In the genomic region with DNA sequence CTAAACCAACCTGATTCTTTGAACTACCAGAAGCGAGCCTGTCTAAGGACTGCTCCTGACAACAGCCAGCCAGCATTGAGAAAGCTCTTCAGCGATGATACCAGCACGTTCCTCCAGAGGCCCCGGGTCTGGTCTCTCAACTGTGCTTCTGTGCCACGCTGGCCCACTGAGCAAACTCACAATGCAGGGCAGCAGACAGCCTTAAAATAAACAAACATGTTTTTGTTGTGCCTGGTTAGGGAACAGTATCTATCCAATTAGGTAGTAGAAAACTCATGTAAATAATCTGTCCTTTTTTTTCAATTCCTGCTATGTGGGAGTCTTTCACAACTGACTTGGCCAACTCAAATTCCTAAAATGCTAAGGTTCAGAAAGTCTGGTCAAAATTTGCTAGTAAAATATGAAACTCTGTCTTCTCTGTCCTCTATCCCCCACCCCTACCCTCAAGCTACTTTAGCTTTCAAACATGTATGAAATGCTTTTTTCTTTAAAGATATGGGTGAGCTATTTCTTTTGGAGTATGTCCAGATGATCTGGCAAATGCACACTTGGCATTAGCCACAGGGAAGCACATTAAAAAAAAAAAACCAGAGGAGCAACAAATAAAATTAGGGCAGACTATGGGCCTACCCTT, we compare ENCODE assay signal across 12 cellular contexts. TPM values are rescaled to one million over a fixed set of nuclear protein-coding genes. Genes with fewer than 3 reads are reported as not detected.
DNase-seq lines count a peak whose midpoint lies in the region; ATAC-seq and TF ChIP-seq lines count a peak whose summit lies in the region.
"Had no signal": no experiment of that assay in that cellular context is flagged by ENCODE, and none has a peak within 500 bp of the region (broad histone marks: within the 10 kb centered on the region; RNA-seq: fewer than 3 reads in every experiment).

No MANE protein-coding gene starts in this region.

- TF ChIP-seq CTCF in AG10803 (conservative IDR thresholded peaks at IDR 0.05; ENCODE audit: low read length): peak; percentile 15; the same call in 1 of the 2 replicates
- no peak for TF ChIP-seq CTCF in RWPE1 (conservative IDR thresholded peaks at IDR 0.05; ENCODE audit: low read depth)
- no peak for TF ChIP-seq CTCF in fibroblast of the aortic adventitia (IDR thresholded peaks at IDR 0.05; ENCODE audit: insufficient read depth, low read length)
- TF ChIP-seq CTCF in osteocyte (IDR thresholded peaks at IDR 0.05): no peak

- ATAC-seq in HG03565 (IDR thresholded peaks at IDR 0.05; ENCODE audit: unreplicated experiment): no peak

- peak overlapping the region; percentile 7; the same call in 1 of the 2 replicates for H3K4me3 ChIP-seq in AG10803 (ENCODE audit: low read length)
- H3K4me3 ChIP-seq in fibroblast of the aortic adventitia (ENCODE audit: low read depth, low read length): no peak overlapping the region

- POLR2A ChIA-PET in RWPE1 (lab: Yijun Ruan, JAX; ENCODE audit: low non-redundant PET): no interaction called here

- CTCF ChIA-PET in RWPE1 (lab: Yijun Ruan, JAX): interaction anchor here (0.6 kb wide), 1 partner anchor 1337 kb away, joined by 5 read pairs; no protein-coding TSS in a partner anchor

- H3K27ac Mint-ChIP-seq in osteocyte (ENCODE audit: unreplicated experiment): peak overlapping the region; percentile 83
- no peak overlapping the region for H3K27ac Mint-ChIP-seq in activated T-cell treated with anti-CD3 and anti-CD28 coated beads, Interleukin-2, amount 50 U/mL, for 24 hours

- DNase-seq in AG10803 (ENCODE audit: low read depth): peak; percentile 89
- DNase-seq in RWPE1 (ENCODE audit: low spot score): no peak
- peak; percentile 86 for DNase-seq in fibroblast of the aortic adventitia (ENCODE audit: low read depth)
- no peak for DNase-seq in osteocyte (ENCODE audit: extremely low spot score, unreplicated experiment)
- DNase-seq in activated T-cell treated with anti-CD3 and anti-CD28 coated beads, Interleukin-2, amount 50 U/mL, for 24 hours: no peak
- DNase-seq in NCI-H2107 (lab: John Stamatoyannopoulos, UW): no peak
- DNase-seq in SW480 (ENCODE audit: low spot score): no peak
- DNase-seq: activated effector memory CD4-positive, alpha-beta T cell treated with Interleukin-2 at 50 U/mL for 16 hours; NCI-H1105 treated with DMSO at 0.1 percent for 48 hours; OCI-M1; WERI-Rb-1 had no signal

- peaks cover 4% of the 10 kb centered on the region for H3K9me3 Mint-ChIP-seq in osteocyte (ENCODE audit: unreplicated experiment)
- H3K9me3 Mint-ChIP-seq in activated T-cell treated with anti-CD3 and anti-CD28 coated beads, Interleukin-2, amount 50 U/mL, for 24 hours: no peaks in the 10 kb centered on the region

- peak overlapping the region; percentile 62 for H3K27ac ChIP-seq in RWPE1
- H3K27ac ChIP-seq: WERI-Rb-1 had no signal

- H3K4me1 Mint-ChIP-seq in osteocyte (ENCODE audit: unreplicated experiment): peaks cover 34% of the 10 kb centered on the region
- peaks cover 19% of the 10 kb centered on the region for H3K4me1 Mint-ChIP-seq in activated T-cell treated with anti-CD3 and anti-CD28 coated beads, Interleukin-2, amount 50 U/mL, for 24 hours (ENCODE audit: low read depth)

- H3K27me3 Mint-ChIP-seq in osteocyte (ENCODE audit: unreplicated experiment): no peaks in the 10 kb centered on the region
- H3K27me3 Mint-ChIP-seq in activated T-cell treated with anti-CD3 and anti-CD28 coated beads, Interleukin-2, amount 50 U/mL, for 24 hours: no peaks in the 10 kb centered on the region

- no peaks in the 10 kb centered on the region for H3K36me3 Mint-ChIP-seq in osteocyte (ENCODE audit: unreplicated experiment)
- H3K36me3 Mint-ChIP-seq in activated T-cell treated with anti-CD3 and anti-CD28 coated beads, Interleukin-2, amount 50 U/mL, for 24 hours (ENCODE audit: low read depth): no peaks in the 10 kb centered on the region

- no peak overlapping the region for H3K4me3 Mint-ChIP-seq in osteocyte (ENCODE audit: unreplicated experiment)
- no peak overlapping the region for H3K4me3 Mint-ChIP-seq in activated T-cell treated with anti-CD3 and anti-CD28 coated beads, Interleukin-2, amount 50 U/mL, for 24 hours

RNA-seq across cellular contexts. Expression of a gene that starts 21.4 kb away (rescaled TPM):
- total RNA-seq in fibroblast of the aortic adventitia (ENCODE audit: low replicate concordance): 49.9 and 50.9 TPM in 2 replicates
- 35.2 and 41.1 TPM in 2 replicates for total RNA-seq in osteocyte

Comparison
In these comparisons a context has a peak if more than half of its experiments do, and no peak if none do; other contexts are left out.
1. DNase-seq: peak in AG10803 (single experiment) and fibroblast of the aortic adventitia (single experiment); none in RWPE1 (single experiment), osteocyte (single experiment), activated T-cell treated with anti-CD3 and anti-CD28 coated beads, Interleukin-2, amount 50 U/mL, for 24 hours (single experiment), NCI-H2107 (single experiment) and SW480 (single experiment).